ENCODE assay signal across 8 cellular contexts in genomic region chr16:29612381-29613306, GRCh38. TPM values are rescaled to one million over a fixed set of nuclear protein-coding genes. Genes with fewer than 3 reads are reported as not detected.
DNase-seq lines count a peak whose midpoint lies in the region; ATAC-seq and TF ChIP-seq lines count a peak whose summit lies in the region.
"Not testable (repeated sequence)": the region's sequence is repeated elsewhere in the genome, so short reads cannot be mapped to it uniquely, and the experiment has no call there.

No MANE protein-coding gene starts in this region.

- not testable (repeated sequence) for TF ChIP-seq CTCF in ascending aorta (IDR thresholded peaks at IDR 0.05); foreskin keratinocyte (conservative IDR thresholded peaks at IDR 0.05)

- H3K27ac Mint-ChIP-seq in stimulated activated naive B cell treated with anti-CD40 and anti-IgM and Interleukin-4, amounts not matched to agents 10 μg/mL and 1 μg/mL and 100 μg/mL, for 72 hours, result peak overlapping the region; percentile 96

- DNase-seq in DMS53 (lab: John Stamatoyannopoulos, UW) (peak; percentile 45), ascending aorta (ENCODE audit: low spot score in 2 of 2) (peak in 1 of 2 donors; percentile 62), foreskin keratinocyte (peak in 1 of 2 donors; percentile 16)
- peak; percentile 35 for DNase-seq in stimulated activated naive B cell treated with anti-CD40 and anti-IgM and Interleukin-4, amounts not matched to agents 10 μg/mL and 1 μg/mL and 100 μg/mL, for 72 hours

- peaks cover 15 to 28% of the 10 kb centered on the region in 2 donors for H3K4me1 Mint-ChIP-seq in stimulated activated naive B cell treated with anti-CD40 and anti-IgM and Interleukin-4, amounts not matched to agents 10 μg/mL and 1 μg/mL and 100 μg/mL, for 72 hours

- H3K36me3 ChIP-seq in ascending aorta; muscle layer of colon (ENCODE audit: insufficient read depth, low read length): not testable (repeated sequence)

- not testable (repeated sequence) for H3K9me3 ChIP-seq in ascending aorta; muscle layer of colon (ENCODE audit: low read length)

- peak overlapping the region; percentile 91 to 97 for H3K4me3 Mint-ChIP-seq in stimulated activated naive B cell treated with anti-CD40 and anti-IgM and Interleukin-4, amounts not matched to agents 10 μg/mL and 1 μg/mL and 100 μg/mL, for 72 hours

- H3K27ac ChIP-seq in ascending aorta (peak overlapping the region in 1 of 2 donors; percentile 16), foreskin keratinocyte (peak overlapping the region; percentile 80)
- H3K27ac ChIP-seq in muscle layer of colon (ENCODE audit: low read depth, low read length), result not testable (repeated sequence)

- H3K36me3 Mint-ChIP-seq in stimulated activated naive B cell treated with anti-CD40 and anti-IgM and Interleukin-4, amounts not matched to agents 10 μg/mL and 1 μg/mL and 100 μg/mL, for 72 hours, result peaks cover 9 to 20% of the 10 kb centered on the region in 2 donors

- H3K9ac ChIP-seq in muscle layer of colon (ENCODE audit: low read length), result not testable (repeated sequence)

- not testable (repeated sequence) for H3K27me3 ChIP-seq in ascending aorta; foreskin keratinocyte; muscle layer of colon (ENCODE audit: control insufficient read depth in 1 of 2, insufficient read depth in 2 of 2, low read length in 2 of 2)

- not testable (repeated sequence) for H3K4me1 ChIP-seq in ascending aorta; foreskin keratinocyte; muscle layer of colon (ENCODE audit: insufficient read depth, low read length)

- ATAC-seq in GM21528 (IDR thresholded peaks at IDR 0.05; ENCODE audit: low FRiP score, unreplicated experiment) (peak; percentile 27), HG03571 (IDR thresholded peaks at IDR 0.05; ENCODE audit: unreplicated experiment) (peak; percentile 47), SK-N-SH treated with all-trans-retinoic acid at 6 μM for 48 hours (peak; percentile 60), foreskin keratinocyte (peak; percentile 76)
- peak; percentile 78 to 79 for ATAC-seq in stimulated activated naive B cell treated with anti-CD40 and anti-IgM and Interleukin-4, amounts not matched to agents 10 μg/mL and 1 μg/mL and 100 μg/mL, for 72 hours (replicated peaks)

- peak overlapping the region; percentile 66 to 73 for H3K4me3 ChIP-seq in ascending aorta
- peak overlapping the region; percentile 45 to 61 for H3K4me3 ChIP-seq in muscle layer of colon (ENCODE audit: low read depth in 1 of 2, low read length in 2 of 2)

- intact Hi-C loops in ascending aorta (cut with DNase I), result not testable (repeated sequence)

- H3K9me3 Mint-ChIP-seq in stimulated activated naive B cell treated with anti-CD40 and anti-IgM and Interleukin-4, amounts not matched to agents 10 μg/mL and 1 μg/mL and 100 μg/mL, for 72 hours, result not testable (repeated sequence)

- H3K27me3 Mint-ChIP-seq in stimulated activated naive B cell treated with anti-CD40 and anti-IgM and Interleukin-4, amounts not matched to agents 10 μg/mL and 1 μg/mL and 100 μg/mL, for 72 hours, result not testable (repeated sequence)

RNA-seq across cellular contexts. Expression of gene SPN, which starts 50.4 kb away (rescaled TPM):
- total RNA-seq in ascending aorta (10.3 TPM), foreskin keratinocyte (not detected in 2 replicates)
- not detected in 2 replicates for polyA plus RNA-seq in foreskin keratinocyte

Comparison
In these comparisons a context has a peak if more than half of its experiments do, and no peak if none do; other contexts are left out.
1. ATAC-seq: peak in every context shown above with its lines; median percentile 78 in stimulated activated naive B cell treated with anti-CD40 and anti-IgM and Interleukin-4, amounts not matched to agents 10 μg/mL and 1 μg/mL and 100 μg/mL, for 72 hours; 76 in foreskin keratinocyte; 60 in SK-N-SH treated with all-trans-retinoic acid at 6 μM for 48 hours; 47 in HG03571; 27 in GM21528.
2. RNA of gene SPN, which starts 50.4 kb away (total RNA-seq): 10.3 TPM in ascending aorta (single experiment); not detected in foreskin keratinocyte; every median in the first group is over 10 times any median in the second.